Comparison of ENCODE assay signal across 11 cellular contexts in the genomic region with DNA sequence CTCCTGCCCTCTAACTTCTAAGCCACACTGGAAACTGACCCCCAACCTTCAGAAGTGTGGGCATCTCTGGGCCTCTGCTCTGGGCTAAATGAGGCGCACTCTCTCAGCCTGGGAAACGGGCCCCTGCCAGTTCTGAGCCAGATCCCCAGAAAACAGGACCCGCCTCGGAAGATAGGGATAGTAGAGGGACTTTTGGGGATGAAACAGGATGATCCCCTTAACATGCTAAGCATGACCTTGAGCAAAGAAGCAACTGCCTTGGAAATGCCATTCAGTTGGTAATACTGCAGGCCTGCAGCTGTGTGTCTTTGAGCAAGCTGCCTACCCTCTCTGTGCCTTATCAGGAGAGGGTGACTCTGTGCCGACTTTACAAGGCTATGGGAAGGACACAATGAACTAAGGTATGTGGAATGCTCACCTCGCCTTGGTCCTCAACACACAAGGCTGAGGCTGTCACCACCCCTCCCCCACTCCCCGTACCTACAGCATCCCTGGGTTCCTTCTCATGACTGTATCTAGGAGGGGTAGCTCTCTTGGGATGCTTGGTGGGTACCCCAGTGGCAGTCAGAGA. TPM values are rescaled to one million over a fixed set of nuclear protein-coding genes. Genes with fewer than 3 reads are reported as not detected.
A peak's percentile ranks its signal among the peaks of the same experiment; 100 is the strongest.
DNase-seq lines count a peak whose midpoint lies in the region; ATAC-seq and TF ChIP-seq lines count a peak whose summit lies in the region.
"Had no signal": no experiment of that assay in that cellular context is flagged by ENCODE, and none has a peak within 500 bp of the region (broad histone marks: within the 10 kb centered on the region; RNA-seq: fewer than 3 reads in every experiment).

No MANE protein-coding gene starts in this region.

- no peaks in the 10 kb centered on the region for H3K9me2 ChIP-seq in SK-N-SH

- POLR2A ChIA-PET in SK-N-SH (lab: Yijun Ruan, JAX) = no interaction called here

- H3K4me1 ChIP-seq in SK-N-SH (ENCODE audit: control insufficient read depth in 1 of 2, insufficient read depth in 2 of 2, low read depth in 1 of 2, low read length in 1 of 2) (peaks cover 67 to 80% of the 10 kb centered on the region in 2 experiments), mesodermal cell (ENCODE audit: control insufficient read depth, insufficient read depth, low read length, poor library complexity, severe bottlenecking) (peaks cover 44% of the 10 kb centered on the region), tibial nerve (peaks cover 14 to 100% (median 81%) of the 10 kb centered on the region in 4 donors)

- no peak for TF ChIP-seq RAD21 in SK-N-SH (IDR thresholded peaks at IDR 0.05; ENCODE audit: low read length)

- H3K4me2 ChIP-seq in SK-N-SH = peak overlapping the region; percentile 79

- H3K9me3 ChIP-seq in SK-N-SH = no peaks in the 10 kb centered on the region
- H3K9me3 ChIP-seq in mesodermal cell (ENCODE audit: control insufficient read depth, low read length) = no peaks in the 10 kb centered on the region
- H3K9me3 ChIP-seq in tibial nerve = no peaks in the 10 kb centered on the region
- H3K9me3 ChIP-seq in MG63 = no peaks in the 10 kb centered on the region

- WGBS in SK-N-SH (ENCODE audit: low lambda C conversion rate) = 63% methylated on average over 7 of the region's 7 CpGs
- WGBS in mesodermal cell (ENCODE audit: insufficient coverage in 2 of 2), 2 experiments = 53 to 60% methylated on average over 5 of the region's 7 CpGs
- WGBS in tibial nerve, 2 donors = 39 to 50% methylated on average over 7 of the region's 7 CpGs

- H2AFZ ChIP-seq in SK-N-SH (ENCODE audit: low read depth) = no peak overlapping the region

- H4K20me1 ChIP-seq in SK-N-SH (ENCODE audit: insufficient read depth) = peaks cover 54% of the 10 kb centered on the region

- TF ChIP-seq EP300 in SK-N-SH (IDR thresholded peaks at IDR 0.05; ENCODE audit: borderline replicate concordance in 1 of 2, low read depth in 1 of 2, low read length in 1 of 2) (no peak), tibial nerve (IDR thresholded peaks at IDR 0.05) (no peak)

- H3K9ac ChIP-seq in SK-N-SH = peak overlapping the region; percentile 73

- CTCF ChIA-PET in SK-N-SH (lab: Yijun Ruan, JAX) = no interaction called here

- H3K4me3 ChIP-seq in SK-N-SH (ENCODE audit: low read depth in 2 of 2, low read length in 1 of 2) = peak overlapping the region in 1 of 2 experiments; percentile 27; a peak in 1 of 4 replicates
- no peak overlapping the region for H3K4me3 ChIP-seq in mesodermal cell (ENCODE audit: extremely low read depth, insufficient read depth, low read length, poor library complexity, severe bottlenecking)
- H3K4me3 ChIP-seq in tibial nerve = peak overlapping the region in 1 of 4 donors; percentile 13
- no peak overlapping the region for H3K4me3 ChIP-seq in MG63

- TF ChIP-seq POLR2A in tibial nerve (IDR thresholded peaks at IDR 0.05) = no peak

- TF ChIP-seq CTCF in SK-N-SH (IDR thresholded peaks at IDR 0.05) (no peak), tibial nerve (IDR thresholded peaks at IDR 0.05) (no peak)

- H3K27ac ChIP-seq in SK-N-SH (ENCODE audit: low read depth in 2 of 2, low read length in 1 of 2) = peak overlapping the region; percentile 47 to 97
- H3K27ac ChIP-seq in cingulate gyrus (ENCODE audit: low read depth, low read length) = peak overlapping the region; percentile 87
- peak overlapping the region; percentile 97 for H3K27ac ChIP-seq in mesodermal cell (ENCODE audit: low read depth, low read length, severe bottlenecking)
- peak overlapping the region; percentile 57 to 99 (median 91) for H3K27ac ChIP-seq in tibial nerve
- H3K27ac ChIP-seq: 22Rv1 had no signal

- peaks cover 61% of the 10 kb centered on the region for H3F3A ChIP-seq in SK-N-SH (replicated peaks; ENCODE audit: insufficient read depth)

- H3K36me3 ChIP-seq in SK-N-SH (replicated peaks in 1 of 2; ENCODE audit: control insufficient read depth in 1 of 2, insufficient read depth in 2 of 2, low read length in 1 of 2) (peaks cover 0 to 8% of the 10 kb centered on the region in 2 experiments), mesodermal cell (ENCODE audit: control insufficient read depth, insufficient read depth, low read length) (peaks cover 19% of the 10 kb centered on the region), tibial nerve (no peaks in the 10 kb centered on the region), MG63 (peaks cover 40% of the 10 kb centered on the region)

- ATAC-seq in SK-N-SH treated with all-trans-retinoic acid at 6 μM for 48 hours = no peak
- ATAC-seq in GM21723 (IDR thresholded peaks at IDR 0.05; ENCODE audit: unreplicated experiment) = no peak
- ATAC-seq: stimulated activated naive CD8-positive, alpha-beta T cell treated with anti-CD3 and anti-CD28 coated beads, Interleukin-15, amount 100 ng/mL, for 72 hours had no signal

- H3K79me2 ChIP-seq in SK-N-SH (ENCODE audit: insufficient read depth) = peaks cover 94% of the 10 kb centered on the region

- H3K27me3 ChIP-seq in SK-N-SH (ENCODE audit: insufficient read depth) (no peaks in the 10 kb centered on the region), tibial nerve (no peaks in the 10 kb centered on the region), MG63 (no peaks in the 10 kb centered on the region)

- DNase-seq in SK-N-SH (no peak), tibial nerve (ENCODE audit: low spot score in 2 of 2) (no peak), MG63 (no peak)
- no peak for DNase-seq in effector CD4-positive, alpha-beta T cell
- DNase-seq: activated CD4-positive, alpha-beta T cell treated with anti-CD3 and anti-CD28 coated beads, Interleukin-2, amount 10 ng/mL, durations not matched to agents 7 days and 5 days; stimulated activated naive CD8-positive, alpha-beta T cell treated with anti-CD3 and anti-CD28 coated beads, Interleukin-15, amount 100 ng/mL, for 72 hours had no signal

TF ChIP-seq in SK-N-SH, 30 proteins besides CTCF, POLR2A, EP300 and RAD21 (continues in another document):
- TF ChIP-seq, protein P1, sequence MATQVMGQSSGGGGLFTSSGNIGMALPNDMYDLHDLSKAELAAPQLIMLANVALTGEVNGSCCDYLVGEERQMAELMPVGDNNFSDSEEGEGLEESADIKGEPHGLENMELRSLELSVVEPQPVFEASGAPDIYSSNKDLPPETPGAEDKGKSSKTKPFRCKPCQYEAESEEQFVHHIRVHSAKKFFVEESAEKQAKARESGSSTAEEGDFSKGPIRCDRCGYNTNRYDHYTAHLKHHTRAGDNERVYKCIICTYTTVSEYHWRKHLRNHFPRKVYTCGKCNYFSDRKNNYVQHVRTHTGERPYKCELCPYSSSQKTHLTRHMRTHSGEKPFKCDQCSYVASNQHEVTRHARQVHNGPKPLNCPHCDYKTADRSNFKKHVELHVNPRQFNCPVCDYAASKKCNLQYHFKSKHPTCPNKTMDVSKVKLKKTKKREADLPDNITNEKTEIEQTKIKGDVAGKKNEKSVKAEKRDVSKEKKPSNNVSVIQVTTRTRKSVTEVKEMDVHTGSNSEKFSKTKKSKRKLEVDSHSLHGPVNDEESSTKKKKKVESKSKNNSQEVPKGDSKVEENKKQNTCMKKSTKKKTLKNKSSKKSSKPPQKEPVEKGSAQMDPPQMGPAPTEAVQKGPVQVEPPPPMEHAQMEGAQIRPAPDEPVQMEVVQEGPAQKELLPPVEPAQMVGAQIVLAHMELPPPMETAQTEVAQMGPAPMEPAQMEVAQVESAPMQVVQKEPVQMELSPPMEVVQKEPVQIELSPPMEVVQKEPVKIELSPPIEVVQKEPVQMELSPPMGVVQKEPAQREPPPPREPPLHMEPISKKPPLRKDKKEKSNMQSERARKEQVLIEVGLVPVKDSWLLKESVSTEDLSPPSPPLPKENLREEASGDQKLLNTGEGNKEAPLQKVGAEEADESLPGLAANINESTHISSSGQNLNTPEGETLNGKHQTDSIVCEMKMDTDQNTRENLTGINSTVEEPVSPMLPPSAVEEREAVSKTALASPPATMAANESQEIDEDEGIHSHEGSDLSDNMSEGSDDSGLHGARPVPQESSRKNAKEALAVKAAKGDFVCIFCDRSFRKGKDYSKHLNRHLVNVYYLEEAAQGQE (IDR thresholded peaks at IDR 0.05; ENCODE audit: low read depth, low read length) = no peak
- TF ChIP-seq GABPA (IDR thresholded peaks at IDR 0.05; ENCODE audit: low read depth) (no peak), SMC3 (IDR thresholded peaks at IDR 0.05; ENCODE audit: low read depth, low read length) (no peak), RFX5 (IDR thresholded peaks at IDR 0.05; ENCODE audit: low read length) (no peak)

TF ChIP-seq in SK-N-SH treated with all-trans-retinoic acid at 6 μM for 48 hours, 23 proteins besides CTCF, POLR2A, EP300 and RAD21 (continues in another document):
- TF ChIP-seq, protein P2, sequence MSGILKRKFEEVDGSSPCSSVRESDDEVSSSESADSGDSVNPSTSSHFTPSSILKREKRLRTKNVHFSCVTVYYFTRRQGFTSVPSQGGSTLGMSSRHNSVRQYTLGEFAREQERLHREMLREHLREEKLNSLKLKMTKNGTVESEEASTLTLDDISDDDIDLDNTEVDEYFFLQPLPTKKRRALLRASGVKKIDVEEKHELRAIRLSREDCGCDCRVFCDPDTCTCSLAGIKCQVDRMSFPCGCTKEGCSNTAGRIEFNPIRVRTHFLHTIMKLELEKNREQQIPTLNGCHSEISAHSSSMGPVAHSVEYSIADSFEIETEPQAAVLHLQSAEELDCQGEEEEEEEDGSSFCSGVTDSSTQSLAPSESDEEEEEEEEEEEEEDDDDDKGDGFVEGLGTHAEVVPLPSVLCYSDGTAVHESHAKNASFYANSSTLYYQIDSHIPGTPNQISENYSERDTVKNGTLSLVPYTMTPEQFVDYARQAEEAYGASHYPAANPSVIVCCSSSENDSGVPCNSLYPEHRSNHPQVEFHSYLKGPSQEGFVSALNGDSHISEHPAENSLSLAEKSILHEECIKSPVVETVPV (CRISPR knock-in tag; IDR thresholded peaks at IDR 0.05) = no peak
- TF ChIP-seq, protein P3, sequence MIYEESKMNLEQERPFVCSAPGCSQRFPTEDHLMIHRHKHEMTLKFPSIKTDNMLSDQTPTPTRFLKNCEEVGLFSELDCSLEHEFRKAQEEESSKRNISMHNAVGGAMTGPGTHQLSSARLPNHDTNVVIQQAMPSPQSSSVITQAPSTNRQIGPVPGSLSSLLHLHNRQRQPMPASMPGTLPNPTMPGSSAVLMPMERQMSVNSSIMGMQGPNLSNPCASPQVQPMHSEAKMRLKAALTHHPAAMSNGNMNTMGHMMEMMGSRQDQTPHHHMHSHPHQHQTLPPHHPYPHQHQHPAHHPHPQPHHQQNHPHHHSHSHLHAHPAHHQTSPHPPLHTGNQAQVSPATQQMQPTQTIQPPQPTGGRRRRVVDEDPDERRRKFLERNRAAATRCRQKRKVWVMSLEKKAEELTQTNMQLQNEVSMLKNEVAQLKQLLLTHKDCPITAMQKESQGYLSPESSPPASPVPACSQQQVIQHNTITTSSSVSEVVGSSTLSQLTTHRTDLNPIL (CRISPR knock-in tag; IDR thresholded peaks at IDR 0.05; ENCODE audit: low read depth) = no peak
- TF ChIP-seq TCF4 (CRISPR knock-in tag; IDR thresholded peaks at IDR 0.05; ENCODE audit: borderline replicate concordance) = no peak
- TF ChIP-seq PPARA (CRISPR knock-in tag; IDR thresholded peaks at IDR 0.05; ENCODE audit: borderline replicate concordance) = no peak

RNA-seq across cellular contexts. Expression of a gene that starts 54.0 kb away (rescaled TPM):
- 9.1 and 19.0 TPM in 2 replicates for polyA plus RNA-seq in SK-N-SH (2012; rRNA removed)
- 14.3 and 16.0 TPM in 2 replicates for polyA plus RNA-seq in SK-N-SH (2012; cell fraction: cytosol; rRNA removed)
- 61.3 and 99.7 TPM in 2 replicates for polyA plus RNA-seq in SK-N-SH (2012; cell fraction: nucleus; rRNA removed)
- polyA plus RNA-seq in mesodermal cell (2013, experiment 1 of 2) = 156 TPM
- 115 TPM for polyA plus RNA-seq in mesodermal cell (2013, experiment 2 of 2)
- 100 to 1,000 TPM; 211 to 265 (median 225) TPM for total RNA-seq in tibial nerve
- 17.0 and 32.9 TPM in 2 replicates for total RNA-seq in MG63 (2014; rRNA removed; shearing (Covaris generic); ENCODE audit: low replicate concordance)
